In the genomic region with DNA sequence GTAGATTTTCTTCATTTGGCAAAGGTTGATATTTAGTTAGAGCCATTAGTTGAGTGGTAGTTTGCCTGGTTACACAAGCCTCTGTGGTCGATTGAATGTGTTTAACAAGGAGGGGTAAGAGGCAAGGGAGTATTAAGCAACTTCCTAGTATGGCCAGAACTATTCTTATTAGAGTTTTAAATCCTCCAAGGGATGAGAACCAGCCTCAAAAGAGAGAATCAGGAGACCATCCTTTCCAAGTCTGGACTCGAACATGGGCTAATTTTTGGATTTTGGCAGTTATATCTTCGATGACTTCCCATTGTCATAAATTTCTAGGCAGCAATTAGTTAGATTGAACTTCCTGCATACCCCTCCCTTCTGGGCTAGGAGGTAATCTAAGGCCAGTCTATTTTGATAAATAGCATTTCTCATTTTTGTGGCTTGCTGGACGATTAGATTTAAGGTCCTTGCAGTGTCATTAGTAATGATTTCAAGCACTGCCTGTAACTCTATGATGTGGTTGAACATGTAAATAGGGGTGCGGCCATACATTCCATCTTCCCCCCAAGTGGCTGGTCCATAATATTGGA, we compare ENCODE assay signal across 12 cellular contexts.
DNase-seq lines count a peak whose midpoint lies in the region; ATAC-seq lines count a peak whose summit lies in the region.
"Had no signal": no experiment of that assay in that cellular context is flagged by ENCODE, and none has a peak within 500 bp of the region (broad histone marks: within the 10 kb centered on the region; RNA-seq: fewer than 3 reads in every experiment).

No MANE protein-coding gene starts in this region.

- ATAC-seq in GM21786 (IDR thresholded peaks at IDR 0.05; ENCODE audit: unreplicated experiment) (no peak), HG02970 (IDR thresholded peaks at IDR 0.05; ENCODE audit: low FRiP score, unreplicated experiment) (no peak)

- peak; percentile 59 for DNase-seq in M059J (ENCODE audit: low read depth)
- DNase-seq in astrocyte of the hippocampus (ENCODE audit: low read depth, low spot score) = peak; percentile 10
- peak; percentile 11 for DNase-seq in hepatic stellate cell (ENCODE audit: low spot score)
- peak; percentile 87 for DNase-seq in stromal cell of bone marrow (ENCODE audit: low read depth)
- no peak for DNase-seq in DMS 273 treated with DMSO at 0.1 percent for 48 hours (lab: John Stamatoyannopoulos, UW)
- no peak for DNase-seq in T-helper 1 cell
- DNase-seq: activated CD4-positive, alpha-beta T cell treated with anti-CD3 and anti-CD28 coated beads, Interleukin-2, amount 50 U/mL, for 4 hours; NCI-H2171 treated with DMSO at 0.1 percent for 48 hours; SHP77 treated with DMSO at 0.1 percent for 48 hours; stimulated activated CD8-positive, alpha-beta memory T cell treated with anti-CD3 and anti-CD28 coated beads, Interleukin-4, amount 100 ng/mL, for 48 hours had no signal

Comparison
In these comparisons a context has a peak if more than half of its experiments do, and no peak if none do; other contexts are left out.
1. DNase-seq: peak in M059J (single experiment), astrocyte of the hippocampus (single experiment), hepatic stellate cell (single experiment) and stromal cell of bone marrow (single experiment); none in DMS 273 treated with DMSO at 0.1 percent for 48 hours (single experiment) and T-helper 1 cell (0 of 5).